1 cellular context compared by ENCODE assay signal in the genomic region with DNA sequence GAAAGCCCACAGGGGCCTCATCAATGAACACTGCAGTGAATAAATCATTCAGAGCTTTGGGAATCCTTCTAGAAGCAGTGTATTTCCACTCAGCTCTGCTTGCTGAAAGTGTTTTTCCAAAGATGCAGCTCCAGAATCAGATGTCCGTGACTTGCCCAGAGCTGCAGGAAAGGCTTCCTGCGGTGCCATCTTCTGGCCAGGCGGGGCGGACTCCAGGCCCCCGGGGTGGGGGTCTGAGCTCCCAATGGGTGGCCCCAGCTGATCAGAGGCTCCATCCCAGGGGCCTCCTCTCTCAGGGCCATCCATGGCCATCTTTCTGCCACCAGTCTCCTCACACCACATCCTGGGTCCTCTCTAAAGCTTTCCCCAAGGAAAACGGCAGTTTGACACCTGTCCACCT.
TF ChIP-seq lines count a peak whose summit lies in the region.

No MANE protein-coding gene starts in this region.

TF ChIP-seq in HCT116, 20 proteins besides CTCF, POLR2A, EP300 and RAD21 (continued from another document):
- TF ChIP-seq ATF3 (IDR thresholded peaks at IDR 0.05) (no peak), SP1 (IDR thresholded peaks at IDR 0.05; ENCODE audit: low read depth) (no peak), ELF1 (IDR thresholded peaks at IDR 0.05; ENCODE audit: borderline replicate concordance, low read depth) (no peak), CBX3 (IDR thresholded peaks at IDR 0.05; ENCODE audit: low read depth) (no peak)
- TF ChIP-seq, protein P1, sequence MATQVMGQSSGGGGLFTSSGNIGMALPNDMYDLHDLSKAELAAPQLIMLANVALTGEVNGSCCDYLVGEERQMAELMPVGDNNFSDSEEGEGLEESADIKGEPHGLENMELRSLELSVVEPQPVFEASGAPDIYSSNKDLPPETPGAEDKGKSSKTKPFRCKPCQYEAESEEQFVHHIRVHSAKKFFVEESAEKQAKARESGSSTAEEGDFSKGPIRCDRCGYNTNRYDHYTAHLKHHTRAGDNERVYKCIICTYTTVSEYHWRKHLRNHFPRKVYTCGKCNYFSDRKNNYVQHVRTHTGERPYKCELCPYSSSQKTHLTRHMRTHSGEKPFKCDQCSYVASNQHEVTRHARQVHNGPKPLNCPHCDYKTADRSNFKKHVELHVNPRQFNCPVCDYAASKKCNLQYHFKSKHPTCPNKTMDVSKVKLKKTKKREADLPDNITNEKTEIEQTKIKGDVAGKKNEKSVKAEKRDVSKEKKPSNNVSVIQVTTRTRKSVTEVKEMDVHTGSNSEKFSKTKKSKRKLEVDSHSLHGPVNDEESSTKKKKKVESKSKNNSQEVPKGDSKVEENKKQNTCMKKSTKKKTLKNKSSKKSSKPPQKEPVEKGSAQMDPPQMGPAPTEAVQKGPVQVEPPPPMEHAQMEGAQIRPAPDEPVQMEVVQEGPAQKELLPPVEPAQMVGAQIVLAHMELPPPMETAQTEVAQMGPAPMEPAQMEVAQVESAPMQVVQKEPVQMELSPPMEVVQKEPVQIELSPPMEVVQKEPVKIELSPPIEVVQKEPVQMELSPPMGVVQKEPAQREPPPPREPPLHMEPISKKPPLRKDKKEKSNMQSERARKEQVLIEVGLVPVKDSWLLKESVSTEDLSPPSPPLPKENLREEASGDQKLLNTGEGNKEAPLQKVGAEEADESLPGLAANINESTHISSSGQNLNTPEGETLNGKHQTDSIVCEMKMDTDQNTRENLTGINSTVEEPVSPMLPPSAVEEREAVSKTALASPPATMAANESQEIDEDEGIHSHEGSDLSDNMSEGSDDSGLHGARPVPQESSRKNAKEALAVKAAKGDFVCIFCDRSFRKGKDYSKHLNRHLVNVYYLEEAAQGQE (IDR thresholded peaks at IDR 0.05; ENCODE audit: low read depth), result no peak
TF ChIP-seq in HCT116: peak in this region for 0.
